In genomic region chr1:43529206-43529731, GRCh38 we compare ENCODE assay signal across 8 cellular contexts. TPM values are rescaled to one million over a fixed set of nuclear protein-coding genes. Genes with fewer than 3 reads are reported as not detected.
DNase-seq lines count a peak whose midpoint lies in the region; ATAC-seq and TF ChIP-seq lines count a peak whose summit lies in the region.

No MANE protein-coding gene starts in this region.

- peaks cover 59% of the 10 kb centered on the region for H3K27me3 Mint-ChIP-seq in T-helper 1 cell treated with Interleukin-12 subunit alpha and Interleukin-12 subunit beta and Interleukin-4 antibody, amounts not matched to agents 30 μg/mL and 1 μg/mL, for 36 hours (ENCODE audit: low read depth)

- no peaks in the 10 kb centered on the region for H3K9me3 Mint-ChIP-seq in T-helper 1 cell treated with Interleukin-12 subunit alpha and Interleukin-12 subunit beta and Interleukin-4 antibody, amounts not matched to agents 30 μg/mL and 1 μg/mL, for 36 hours

- peaks cover 13% of the 10 kb centered on the region for H3K4me1 Mint-ChIP-seq in T-helper 1 cell treated with Interleukin-12 subunit alpha and Interleukin-12 subunit beta and Interleukin-4 antibody, amounts not matched to agents 30 μg/mL and 1 μg/mL, for 36 hours (ENCODE audit: low read depth)

- DNase-seq in NCI-H187 (lab: John Stamatoyannopoulos, UW): peak; percentile 73 to 81
- DNase-seq in amniotic epithelial cell (ENCODE audit: low read depth): peak; percentile 78
- DNase-seq in left ventricle myocardium superior: peak; percentile 90
- DNase-seq in putamen (ENCODE audit: low spot score): peak; percentile 78

- ATAC-seq in left ventricle myocardium superior (peak; percentile 78), GM21390 (IDR thresholded peaks at IDR 0.05; ENCODE audit: unreplicated experiment) (no peak), HG03457 (IDR thresholded peaks at IDR 0.05; ENCODE audit: unreplicated experiment) (no peak)

- peak; percentile 97 for TF ChIP-seq CTCF in GM12873 (IDR thresholded peaks at IDR 0.05; ENCODE audit: insufficient read depth, low read depth, low read length, missing control alignments)

- H3K36me3 Mint-ChIP-seq in T-helper 1 cell treated with Interleukin-12 subunit alpha and Interleukin-12 subunit beta and Interleukin-4 antibody, amounts not matched to agents 30 μg/mL and 1 μg/mL, for 36 hours (ENCODE audit: low read depth): peaks cover 2% of the 10 kb centered on the region

- intact Hi-C loops in left ventricle myocardium superior (cut with micrococcal nuclease): no loop called here

- no peak overlapping the region for H3K27ac Mint-ChIP-seq in T-helper 1 cell treated with Interleukin-12 subunit alpha and Interleukin-12 subunit beta and Interleukin-4 antibody, amounts not matched to agents 30 μg/mL and 1 μg/mL, for 36 hours

- H3K4me3 Mint-ChIP-seq in T-helper 1 cell treated with Interleukin-12 subunit alpha and Interleukin-12 subunit beta and Interleukin-4 antibody, amounts not matched to agents 30 μg/mL and 1 μg/mL, for 36 hours: peak overlapping the region; percentile 16

RNA-seq across cellular contexts. Expression of gene PTPRF, which starts 1.4 kb away (rescaled TPM):
- total RNA-seq in left ventricle myocardium superior: 7.0 TPM
